ENCODE assay signal across 24 cellular contexts in the genomic region with DNA sequence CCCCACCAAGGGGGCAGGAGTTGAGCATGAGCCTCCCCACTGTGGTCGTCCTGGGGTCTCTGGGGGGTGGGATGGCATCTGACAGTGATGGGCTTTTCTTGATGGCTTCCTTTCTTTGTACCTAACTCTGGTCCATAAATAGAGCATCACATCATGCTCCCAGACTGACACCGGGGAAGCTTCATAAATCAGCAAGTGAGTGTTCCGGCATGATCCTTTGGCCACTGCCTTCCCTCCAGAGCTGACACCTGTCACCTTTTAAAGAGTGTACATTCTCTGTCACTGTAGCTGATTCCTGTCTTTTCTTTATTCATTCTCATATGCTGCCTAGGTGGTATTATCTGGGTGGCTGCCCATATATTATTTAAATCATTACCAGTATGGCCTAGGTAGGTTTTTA.
"Had no signal": no experiment of that assay in that cellular context is flagged by ENCODE, and none has a peak within 500 bp of the region (broad histone marks: within the 10 kb centered on the region; RNA-seq: fewer than 3 reads in every experiment).

No MANE protein-coding gene starts in this region.

- H3K27ac ChIP-seq: brain microvascular endothelial cell, colonic mucosa, epithelial cell of prostate, esophagus squamous epithelium, gastroesophageal sphincter, heart left ventricle had no signal

- H3K36me3 ChIP-seq: brain microvascular endothelial cell, colonic mucosa, esophagus squamous epithelium, gastroesophageal sphincter, heart left ventricle had no signal

- H3K27me3 ChIP-seq: brain microvascular endothelial cell, colonic mucosa, esophagus squamous epithelium, gastroesophageal sphincter, heart left ventricle had no signal

- H3K4me1 ChIP-seq: colonic mucosa, esophagus squamous epithelium, gastroesophageal sphincter, heart left ventricle had no signal

- DNase-seq: activated CD4-positive, alpha-beta T cell treated with anti-CD3 and anti-CD28 coated beads for 1 hour; activated CD4-positive, alpha-beta T cell treated with anti-CD3 and anti-CD28 coated beads for 4 hours; activated CD4-positive, alpha-beta T cell treated with anti-CD3 and anti-CD28 coated beads, Interleukin-2, amount 50 U/mL, for 1 hour; activated CD4-positive, alpha-beta T cell treated with anti-CD3 and anti-CD28 coated beads, Interleukin-2, amount 50 U/mL, for 48 hours; activated CD8-positive, alpha-beta memory T cell treated with anti-CD3 and anti-CD28 coated beads for 24 hours; activated CD8-positive, alpha-beta T cell treated with anti-CD3 and anti-CD28 coated beads for 36 hours; activated effector memory CD4-positive, alpha-beta T cell treated with Interleukin-2 at 50 U/mL for 16 hours; activated gamma-delta T cell treated with Interleukin-2 at 50 U/mL for 16 hours; activated naive CD4-positive, alpha-beta T cell treated with anti-CD3 and anti-CD28 coated beads, Interleukin-2, amount 50 U/mL, for 16 hours; activated naive CD4-positive, alpha-beta T cell treated with Interleukin-2 at 50 U/mL for 16 hours; activated T-cell treated with anti-CD3 and anti-CD28 coated beads, Interleukin-2, amount 50 U/mL, for 4 hours; amniotic stem cell; anterior cingulate cortex; brain microvascular endothelial cell; colonic mucosa; effector CD8-positive, alpha-beta T cell; esophagus squamous epithelium; foreskin melanocyte; heart left ventricle; T-helper 2 cell had no signal

- H3K4me3 ChIP-seq: colonic mucosa, esophagus squamous epithelium, gastroesophageal sphincter, heart left ventricle had no signal

- H3K9me3 ChIP-seq: colonic mucosa, esophagus squamous epithelium, gastroesophageal sphincter, heart left ventricle had no signal

- ATAC-seq: activated CD8-positive, alpha-beta T cell treated with anti-CD3 and anti-CD28 coated beads for 36 hours; activated T-cell treated with anti-CD3 and anti-CD28 coated beads, Interleukin-2, amount 50 U/mL, for 4 hours; activated T-helper 17 cell treated with anti-CD3 and anti-CD28 coated beads, Interleukin-2, amount 50 U/mL, for 72 hours; gastroesophageal sphincter; heart left ventricle; WTC11 had no signal
